8 cellular contexts compared by ENCODE assay signal in the genomic region with DNA sequence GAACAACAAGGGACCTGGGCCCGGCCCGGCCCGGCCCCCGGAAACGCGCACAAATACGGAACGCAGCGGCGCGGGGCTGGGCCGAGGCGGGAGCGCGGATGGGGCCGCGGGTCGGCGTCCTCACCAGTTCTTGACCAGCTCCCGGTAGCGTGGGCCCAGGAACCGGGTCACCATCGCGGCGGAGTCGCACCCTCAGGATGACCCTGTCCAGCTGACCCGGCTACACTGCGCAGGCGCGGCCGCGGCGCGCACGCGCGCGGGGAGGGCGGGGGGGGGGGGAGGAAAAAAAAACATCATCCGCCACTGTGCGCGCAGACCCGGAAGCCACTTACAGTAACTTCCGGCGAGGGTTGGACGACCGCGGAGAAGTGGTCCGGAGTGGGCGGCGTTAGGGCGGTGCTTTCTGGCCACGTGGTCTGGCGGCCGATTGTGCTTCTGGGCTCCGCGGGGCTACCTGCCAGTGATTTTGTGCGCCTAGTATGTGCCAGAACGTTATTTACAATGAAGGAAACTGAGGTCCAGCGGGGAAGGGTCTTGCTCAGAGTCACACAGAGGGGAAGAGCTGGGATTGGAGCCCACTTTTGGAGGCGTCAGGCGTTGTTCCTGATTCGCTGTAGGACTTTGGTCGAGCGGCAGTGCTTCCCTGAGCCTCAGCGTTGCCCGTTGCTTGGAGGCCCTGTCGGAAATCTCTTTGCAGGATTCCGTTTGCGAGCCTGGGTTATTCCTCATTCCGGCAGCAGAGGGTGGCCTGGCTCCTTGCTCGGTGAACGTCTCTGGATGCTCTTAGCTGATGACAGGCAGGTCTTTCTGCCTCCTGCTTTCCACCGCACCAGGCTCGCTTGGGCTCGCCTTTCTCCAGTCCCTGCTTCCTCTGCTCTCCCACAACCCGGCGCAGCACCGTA. TPM values are rescaled to one million over a fixed set of nuclear protein-coding genes. Genes with fewer than 3 reads are reported as not detected.
A peak's percentile ranks its signal among the peaks of the same experiment; 100 is the strongest.
DNase-seq lines count a peak whose midpoint lies in the region; ATAC-seq and TF ChIP-seq lines count a peak whose summit lies in the region.

TSS of gene UQCR11 (minus strand) at position 227 of the 902 bp plus-strand sequence. CDS start at position 174, 53 bp downstream.

- H3K36me3 Mint-ChIP-seq in activated CD4-positive, alpha-beta T cell treated with anti-CD3 and anti-CD28 coated beads, Interleukin-2, amount 10 ng/mL, durations not matched to agents 24 days and 14 days (ENCODE audit: low read depth), result peaks cover 24% of the 10 kb centered on the region

- H4K20me1 ChIP-seq in BLaER1 treated with 17β-estradiol and CSF1 and Interleukin-3, amounts not matched to agents 10 nM and 100 nM, result peaks cover 37 to 63% (median 52%) of the 10 kb centered on the region in 11 experiments; a peak in 21 of 22 replicates

- intact Hi-C loops in activated CD4-positive, alpha-beta T cell treated with anti-CD3 and anti-CD28 coated beads, Interleukin-2, amount 10 ng/mL, durations not matched to agents 24 days and 14 days (cut with micrococcal nuclease), result loop anchor here (1.0 to 5.0 kb wide), 3 partner anchors 13 to 67 kb away; partner anchors contain the start of gene MBD3
- intact Hi-C loops in left colon (cut with DNase I, micrococcal nuclease), result loop anchor here in 1 of 2 donors (5.0 kb wide), 1 partner anchor 47 kb away; the partner anchor contains the start of gene TCF3

- H3K27ac ChIP-seq in BLaER1 treated with 17β-estradiol and CSF1 and Interleukin-3, amounts not matched to agents 10 nM and 100 nM, result peak within 1 kb of the TSS; percentile 87 to 98 (median 95)
- H3K27ac ChIP-seq in coronary artery, result peak within 1 kb of the TSS; percentile 83 to 93

- peak; percentile 23 for TF ChIP-seq CTCF in coronary artery (IDR thresholded peaks at IDR 0.05)

- peak within 1 kb of the TSS; percentile 91 to 99 (median 97) for H3K9ac ChIP-seq in BLaER1 treated with 17β-estradiol and CSF1 and Interleukin-3, amounts not matched to agents 10 nM and 100 nM

- peak within 1 kb of the TSS; percentile 99 for H3K27ac Mint-ChIP-seq in activated CD4-positive, alpha-beta T cell treated with anti-CD3 and anti-CD28 coated beads, Interleukin-2, amount 10 ng/mL, durations not matched to agents 24 days and 14 days

- DNase-seq in NCI-H526 treated with DMSO at 0.1 percent for 48 hours (lab: John Stamatoyannopoulos, UW), result peak; percentile 84
- peak; percentile 98 for DNase-seq in activated CD4-positive, alpha-beta T cell treated with anti-CD3 and anti-CD28 coated beads, Interleukin-2, amount 10 ng/mL, durations not matched to agents 24 days and 14 days
- peak; percentile 95 for DNase-seq in coronary artery (ENCODE audit: low spot score)
- DNase-seq in left colon, result peak; percentile 95 to 96
- DNase-seq in stimulated activated CD4-positive, alpha-beta T cell treated with anti-CD3 and anti-CD28 coated beads, Interleukin-1b, Interleukin-23, amount 100 ng/mL, for 48 hours, result peak; percentile 94

- H3K9me3 ChIP-seq in BLaER1 treated with 17β-estradiol and CSF1 and Interleukin-3, amounts not matched to agents 10 nM and 100 nM (replicated peaks in 1 of 11), result no peaks in the 10 kb centered on the region

- H3K36me3 ChIP-seq in BLaER1 treated with 17β-estradiol and CSF1 and Interleukin-3, amounts not matched to agents 10 nM and 100 nM, result peaks cover 8 to 32% (median 14%) of the 10 kb centered on the region in 11 experiments; a peak in 19 of 22 replicates

- peaks cover 24% of the 10 kb centered on the region for H3K4me1 Mint-ChIP-seq in activated CD4-positive, alpha-beta T cell treated with anti-CD3 and anti-CD28 coated beads, Interleukin-2, amount 10 ng/mL, durations not matched to agents 24 days and 14 days

- H3K27me3 ChIP-seq in BLaER1 treated with 17β-estradiol and CSF1 and Interleukin-3, amounts not matched to agents 10 nM and 100 nM, result no peaks in the 10 kb centered on the region

- H3K4me1 ChIP-seq in BLaER1 treated with 17β-estradiol and CSF1 and Interleukin-3, amounts not matched to agents 10 nM and 100 nM, result peaks cover 73 to 88% (median 80%) of the 10 kb centered on the region in 10 experiments

- H3K4me2 ChIP-seq in BLaER1 treated with 17β-estradiol and CSF1 and Interleukin-3, amounts not matched to agents 10 nM and 100 nM, result peak within 1 kb of the TSS; percentile 87 to 97 (median 91)

- peak within 1 kb of the TSS; percentile 91 to 100 (median 98) for H3K4me3 ChIP-seq in BLaER1 treated with 17β-estradiol and CSF1 and Interleukin-3, amounts not matched to agents 10 nM and 100 nM
- H3K4me3 ChIP-seq in coronary artery, result peak within 1 kb of the TSS; percentile 88

- H3K9me3 Mint-ChIP-seq in activated CD4-positive, alpha-beta T cell treated with anti-CD3 and anti-CD28 coated beads, Interleukin-2, amount 10 ng/mL, durations not matched to agents 24 days and 14 days, result no peaks in the 10 kb centered on the region

- H3K27me3 Mint-ChIP-seq in activated CD4-positive, alpha-beta T cell treated with anti-CD3 and anti-CD28 coated beads, Interleukin-2, amount 10 ng/mL, durations not matched to agents 24 days and 14 days, result no peaks in the 10 kb centered on the region

- ATAC-seq in GM19324 (IDR thresholded peaks at IDR 0.05; ENCODE audit: low FRiP score, unreplicated experiment) (peak; percentile 90), HG03520 (IDR thresholded peaks at IDR 0.05; ENCODE audit: unreplicated experiment) (peak; percentile 75), left colon (peak; percentile 87)

- H3K4me3 Mint-ChIP-seq in activated CD4-positive, alpha-beta T cell treated with anti-CD3 and anti-CD28 coated beads, Interleukin-2, amount 10 ng/mL, durations not matched to agents 24 days and 14 days, result peak within 1 kb of the TSS; percentile 95

RNA-seq across cellular contexts. Expression of gene UQCR11, which starts in this region (rescaled TPM):
- 194 and 195 TPM in 2 replicates for total RNA-seq in activated CD4-positive, alpha-beta T cell treated with anti-CD3 and anti-CD28 coated beads, Interleukin-2, amount 10 ng/mL, durations not matched to agents 24 days and 14 days
- 100 to 1,000 TPM; 337 to 359 TPM for total RNA-seq in left colon

Comparison
In these comparisons a context has a peak if more than half of its experiments do, and no peak if none do; other contexts are left out.
1. Peak in every context shown above with its lines: DNase-seq, ATAC-seq, H3K4me3 ChIP-seq and H3K27ac ChIP-seq.